In the genomic region with DNA sequence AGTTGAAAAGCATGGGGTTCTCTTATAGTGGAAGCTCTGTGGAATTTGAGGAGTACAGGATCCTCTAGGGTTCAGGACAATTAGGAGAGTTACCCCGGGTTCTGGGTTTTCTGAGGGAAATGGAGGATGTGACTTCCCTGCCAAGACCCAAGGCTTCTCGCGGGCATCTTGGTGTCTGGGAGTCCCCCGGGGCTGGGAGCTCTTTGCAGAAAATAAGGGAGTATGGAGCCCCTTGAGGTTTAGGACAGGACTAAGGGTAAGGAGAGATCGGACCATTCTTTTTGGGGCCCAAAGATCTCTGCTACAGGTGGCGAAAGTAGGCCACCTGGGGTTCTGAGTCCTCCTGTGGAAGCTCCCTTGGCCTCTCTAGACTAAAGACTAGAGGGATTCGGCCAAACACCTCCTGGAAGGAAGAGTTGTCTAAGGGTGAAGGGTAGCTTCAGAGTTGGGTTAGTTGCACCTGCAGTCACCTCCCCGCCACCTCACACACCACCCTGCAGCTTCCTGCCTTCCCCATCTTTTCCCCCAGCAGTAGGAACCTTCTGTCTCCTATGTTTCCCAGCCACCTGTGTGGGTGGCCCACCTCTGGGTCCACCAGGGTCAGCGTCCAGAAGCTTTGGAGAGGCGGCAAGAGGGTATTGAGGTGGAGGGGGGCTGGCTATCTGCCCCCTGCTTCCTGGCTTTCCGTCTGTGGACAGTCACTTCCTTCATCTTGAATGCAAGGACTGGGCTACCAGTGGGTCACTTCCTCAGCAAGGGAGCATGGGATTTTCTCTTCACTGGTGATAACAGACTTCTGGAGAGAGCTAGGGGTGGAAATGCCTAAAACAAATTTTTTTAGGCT, we compare ENCODE assay signal across 8 cellular contexts. TPM values are rescaled to one million over a fixed set of nuclear protein-coding genes. Genes with fewer than 3 reads are reported as not detected.
DNase-seq lines count a peak whose midpoint lies in the region; ATAC-seq and TF ChIP-seq lines count a peak whose summit lies in the region.

No MANE protein-coding gene starts in this region.

- H3K9me3 ChIP-seq in mesodermal cell (ENCODE audit: control insufficient read depth, low read length) (no peaks in the 10 kb centered on the region), vagina (no peaks in the 10 kb centered on the region)

- peaks cover 13% of the 10 kb centered on the region for H3K4me1 ChIP-seq in mesodermal cell (ENCODE audit: control insufficient read depth, insufficient read depth, low read length, poor library complexity, severe bottlenecking)
- H3K4me1 ChIP-seq in vagina: peaks cover 30% of the 10 kb centered on the region

- no peaks in the 10 kb centered on the region for H3K27me3 ChIP-seq in vagina

- TF ChIP-seq CTCF in astrocyte of the cerebellum (IDR thresholded peaks at IDR 0.05; ENCODE audit: low read depth, low read length, missing control alignments) (no peak), vagina (IDR thresholded peaks at IDR 0.05) (no peak)

- H3K36me3 ChIP-seq in mesodermal cell (ENCODE audit: control insufficient read depth, insufficient read depth, low read length) (peaks cover 9% of the 10 kb centered on the region), vagina (no peaks in the 10 kb centered on the region)

- H3K4me3 ChIP-seq in astrocyte of the cerebellum (ENCODE audit: low read depth, low read length) (peak overlapping the region; percentile 96), mesodermal cell (ENCODE audit: extremely low read depth, insufficient read depth, low read length, poor library complexity, severe bottlenecking) (peak overlapping the region; percentile 84), vagina (peak overlapping the region; percentile 72 to 91)

- TF ChIP-seq POLR2A in vagina (IDR thresholded peaks at IDR 0.05): no peak

- no peak overlapping the region for H3K27ac ChIP-seq in mesodermal cell (ENCODE audit: low read depth, low read length, severe bottlenecking)
- H3K27ac ChIP-seq in vagina: peak overlapping the region; percentile 78

- peak; percentile 6 for DNase-seq in stimulated activated CD4-positive, alpha-beta T cell treated with anti-CD3 and anti-CD28 coated beads, Interleukin-15, amount 100 ng/mL, for 24 hours
- no peak for DNase-seq in stimulated activated CD4-positive, alpha-beta T cell treated with anti-CD3 and anti-CD28 coated beads, Interleukin-4, amount 100 ng/mL, for 4 hours
- DNase-seq in astrocyte of the cerebellum (ENCODE audit: low read depth) (no peak), vagina (ENCODE audit: extremely low spot score in 2 of 2) (no peak), GM19240 (ENCODE audit: insufficient read length, low spot score) (no peak)

- in situ Hi-C loops in astrocyte of the cerebellum (cut with HindIII; ENCODE audit: low sequenced_read_pairs): loop anchor here (5.0 kb wide), 1 partner anchor 36 kb away; no protein-coding TSS in a partner anchor

- WGBS in mesodermal cell (ENCODE audit: insufficient coverage in 2 of 2), 2 experiments: 33 to 35% methylated on average over 8 to 9 of the region's 11 CpGs

- intact Hi-C loops in vagina (cut with DNase I): no loop called here

- no peak for ATAC-seq in GM21528 (IDR thresholded peaks at IDR 0.05; ENCODE audit: low FRiP score, unreplicated experiment)
- no peak for ATAC-seq in HG03045 (IDR thresholded peaks at IDR 0.05; ENCODE audit: unreplicated experiment)

RNA-seq across cellular contexts. Expression of gene LIMK2, which starts 0.9 kb away (rescaled TPM):
- polyA plus RNA-seq in mesodermal cell (2013, experiment 1 of 2): 36.4 TPM
- polyA plus RNA-seq in mesodermal cell (2013, experiment 2 of 2): 33.4 TPM
- 120 TPM for total RNA-seq in vagina

RNA-seq across cellular contexts. Expression of gene RNF185, which starts 53.0 kb away (rescaled TPM):
- 21.8 TPM for polyA plus RNA-seq in mesodermal cell (2013, experiment 1 of 2)
- 20.5 TPM for polyA plus RNA-seq in mesodermal cell (2013, experiment 2 of 2)
- total RNA-seq in vagina: 22.8 TPM
